8 cellular contexts compared by ENCODE assay signal in the genomic region with DNA sequence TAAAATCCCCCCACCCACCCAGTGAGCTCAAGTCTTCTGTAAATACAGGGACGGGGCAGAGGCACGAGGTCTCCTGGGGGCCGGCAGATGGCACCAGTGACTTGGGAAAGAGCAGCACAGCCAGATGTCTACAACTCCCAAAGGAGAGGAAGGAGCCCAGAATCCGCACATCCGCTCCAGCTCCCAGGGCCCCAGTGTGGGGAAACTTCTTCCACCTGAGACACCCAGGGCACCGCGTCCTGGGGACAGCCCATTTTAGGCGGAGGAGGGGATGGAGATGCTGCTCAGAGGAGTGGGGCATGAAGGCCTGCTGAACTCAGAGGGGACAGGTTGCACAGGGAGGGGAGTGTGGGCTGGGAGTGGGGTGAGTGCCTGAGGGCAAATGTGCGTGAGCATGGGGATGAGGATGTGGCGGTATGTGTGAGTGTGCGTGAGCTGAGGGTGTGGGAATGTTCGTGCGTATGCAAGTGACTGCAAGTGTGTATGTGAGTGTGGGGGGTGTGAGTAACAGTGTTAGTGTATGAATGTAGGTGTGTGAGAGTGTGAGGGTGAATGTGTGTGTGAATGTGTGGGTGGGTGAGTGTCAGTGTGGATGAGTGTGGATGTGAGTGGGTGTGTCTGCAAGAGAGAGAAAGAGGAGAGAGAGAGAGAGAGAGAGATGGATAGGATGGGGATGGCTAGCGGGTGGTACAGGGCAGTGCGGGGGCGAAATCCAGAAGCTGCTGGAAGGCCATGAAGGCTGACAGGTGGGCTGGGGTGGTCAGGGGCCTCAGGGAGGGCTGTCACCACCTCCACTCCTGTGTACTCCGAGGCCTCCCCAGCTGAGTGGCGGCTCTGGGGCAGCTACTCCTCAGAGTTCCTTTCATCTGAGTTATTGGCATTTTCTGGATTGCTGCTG.
DNase-seq lines count a peak whose midpoint lies in the region; ATAC-seq and TF ChIP-seq lines count a peak whose summit lies in the region.

No MANE protein-coding gene starts in this region.

- no peak overlapping the region for H3K27ac Mint-ChIP-seq in stimulated activated memory B cell treated with anti-CD40 and anti-IgM and Interleukin-4, amounts not matched to agents 10 μg/mL and 1 μg/mL and 100 μg/mL, for 72 hours

- no peak for TF ChIP-seq EP300 in Ishikawa (IDR thresholded peaks at IDR 0.05; ENCODE audit: borderline replicate concordance)

- H3K4me3 Mint-ChIP-seq in stimulated activated memory B cell treated with anti-CD40 and anti-IgM and Interleukin-4, amounts not matched to agents 10 μg/mL and 1 μg/mL and 100 μg/mL, for 72 hours: no peak overlapping the region

- no peaks in the 10 kb centered on the region for H3K9me3 Mint-ChIP-seq in stimulated activated memory B cell treated with anti-CD40 and anti-IgM and Interleukin-4, amounts not matched to agents 10 μg/mL and 1 μg/mL and 100 μg/mL, for 72 hours

- H3K36me3 Mint-ChIP-seq in stimulated activated memory B cell treated with anti-CD40 and anti-IgM and Interleukin-4, amounts not matched to agents 10 μg/mL and 1 μg/mL and 100 μg/mL, for 72 hours: no peaks in the 10 kb centered on the region

- TF ChIP-seq RAD21 in Ishikawa (IDR thresholded peaks at IDR 0.05; ENCODE audit: low read depth): peak; percentile 68

- intact Hi-C loops in head of caudate nucleus (cut with DNase I): no loop called here

- H3K27me3 Mint-ChIP-seq in stimulated activated memory B cell treated with anti-CD40 and anti-IgM and Interleukin-4, amounts not matched to agents 10 μg/mL and 1 μg/mL and 100 μg/mL, for 72 hours: peaks cover 81% of the 10 kb centered on the region

- H3K4me1 Mint-ChIP-seq in stimulated activated memory B cell treated with anti-CD40 and anti-IgM and Interleukin-4, amounts not matched to agents 10 μg/mL and 1 μg/mL and 100 μg/mL, for 72 hours: no peaks in the 10 kb centered on the region

- DNase-seq in EH (ENCODE audit: low read depth): peak; percentile 87
- peak; percentile 64 for DNase-seq in SKM-1 (lab: John Stamatoyannopoulos, UW; ENCODE audit: unreplicated experiment)
- peak in 41 of 42 donors; percentile 42 to 81 (median 63) for DNase-seq in head of caudate nucleus
- no peak for DNase-seq in NCI-H2196 (lab: John Stamatoyannopoulos, UW; ENCODE audit: unreplicated experiment)
- no peak for DNase-seq in stimulated activated CD8-positive, alpha-beta memory T cell treated with anti-CD3 and anti-CD28 coated beads, Interleukin-4, amount 100 ng/mL, for 48 hours

- peak; percentile 39 for ATAC-seq in stimulated activated memory B cell treated with anti-CD40 and anti-IgM and Interleukin-4, amounts not matched to agents 10 μg/mL and 1 μg/mL and 100 μg/mL, for 72 hours
- no peak for ATAC-seq in activated CD4-positive, CD25-positive, alpha-beta regulatory T cell treated with anti-CD3 and anti-CD28 coated beads, Interleukin-2, amount 50 U/mL, for 24 hours

TF ChIP-seq in Ishikawa, 13 proteins besides CTCF, POLR2A, EP300 and RAD21:
- TF ChIP-seq CREB1 (IDR thresholded peaks at IDR 0.05; ENCODE audit: low read depth): no peak
- no peak for TF ChIP-seq TCF12 (IDR thresholded peaks at IDR 0.05; ENCODE audit: low read depth)
- TF ChIP-seq YY1 (IDR thresholded peaks at IDR 0.05; ENCODE audit: low read depth): no peak
- TF ChIP-seq, protein P1, sequence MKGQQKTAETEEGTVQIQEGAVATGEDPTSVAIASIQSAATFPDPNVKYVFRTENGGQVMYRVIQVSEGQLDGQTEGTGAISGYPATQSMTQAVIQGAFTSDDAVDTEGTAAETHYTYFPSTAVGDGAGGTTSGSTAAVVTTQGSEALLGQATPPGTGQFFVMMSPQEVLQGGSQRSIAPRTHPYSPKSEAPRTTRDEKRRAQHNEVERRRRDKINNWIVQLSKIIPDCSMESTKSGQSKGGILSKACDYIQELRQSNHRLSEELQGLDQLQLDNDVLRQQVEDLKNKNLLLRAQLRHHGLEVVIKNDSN (IDR thresholded peaks at IDR 0.05): no peak

Comparison
In these comparisons a context has a peak if more than half of its experiments do, and no peak if none do; other contexts are left out.
1. DNase-seq: peak in EH (single experiment), SKM-1 (single experiment) and head of caudate nucleus (41 of 42); none in NCI-H2196 (single experiment) and stimulated activated CD8-positive, alpha-beta memory T cell treated with anti-CD3 and anti-CD28 coated beads, Interleukin-4, amount 100 ng/mL, for 48 hours (single experiment).